Comparison of ENCODE assay signal across 8 cellular contexts in genomic region chr1:176206006-176206960, GRCh38. TPM values are rescaled to one million over a fixed set of nuclear protein-coding genes. Genes with fewer than 3 reads are reported as not detected.
DNase-seq lines count a peak whose midpoint lies in the region; ATAC-seq and TF ChIP-seq lines count a peak whose summit lies in the region.

No MANE protein-coding gene starts in this region.

- peaks cover 12% of the 10 kb centered on the region for H3K36me3 Mint-ChIP-seq in activated naive CD8-positive, alpha-beta T cell treated with anti-CD3 and anti-CD28 coated beads for 36 hours
- H3K36me3 Mint-ChIP-seq in osteocyte (ENCODE audit: unreplicated experiment) = no peaks in the 10 kb centered on the region

- no peaks in the 10 kb centered on the region for H3K27me3 Mint-ChIP-seq in activated naive CD8-positive, alpha-beta T cell treated with anti-CD3 and anti-CD28 coated beads for 36 hours
- H3K27me3 Mint-ChIP-seq in osteocyte (ENCODE audit: unreplicated experiment) = no peaks in the 10 kb centered on the region

- H3K4me3 ChIP-seq in BJ (ENCODE audit: low read depth, low read length) = peak overlapping the region; percentile 97

- H3K4me3 Mint-ChIP-seq in activated naive CD8-positive, alpha-beta T cell treated with anti-CD3 and anti-CD28 coated beads for 36 hours = peak overlapping the region; percentile 99
- peak overlapping the region; percentile 97 for H3K4me3 Mint-ChIP-seq in osteocyte (ENCODE audit: unreplicated experiment)

- no peaks in the 10 kb centered on the region for H3K9me3 Mint-ChIP-seq in activated naive CD8-positive, alpha-beta T cell treated with anti-CD3 and anti-CD28 coated beads for 36 hours
- no peaks in the 10 kb centered on the region for H3K9me3 Mint-ChIP-seq in osteocyte (ENCODE audit: unreplicated experiment)

- ATAC-seq in GM18511 (IDR thresholded peaks at IDR 0.05; ENCODE audit: unreplicated experiment) (peak; percentile 26), HG03025 (IDR thresholded peaks at IDR 0.05; ENCODE audit: low FRiP score, unreplicated experiment) (peak; percentile 21), GM18870 (IDR thresholded peaks at IDR 0.05; ENCODE audit: unreplicated experiment) (no peak)

- peak overlapping the region; percentile 96 for H3K27ac Mint-ChIP-seq in activated naive CD8-positive, alpha-beta T cell treated with anti-CD3 and anti-CD28 coated beads for 36 hours
- peak overlapping the region; percentile 84 for H3K27ac Mint-ChIP-seq in osteocyte (ENCODE audit: unreplicated experiment)

- POLR2A ChIA-PET in BJ (lab: Charles Lee) = interaction anchor here (0.6 kb wide), 2 partner anchors 132 to 226 kb away, joined by 3 to 8 read pairs; no protein-coding TSS in a partner anchor

- TF ChIP-seq CTCF in BJ (IDR thresholded peaks at IDR 0.05; ENCODE audit: insufficient read depth, low read depth, low read length) = no peak
- TF ChIP-seq CTCF in osteocyte (IDR thresholded peaks at IDR 0.05) = no peak

- intact Hi-C loops in head of caudate nucleus (cut with DNase I) = no loop called here

- peaks cover 24% of the 10 kb centered on the region for H3K4me1 Mint-ChIP-seq in activated naive CD8-positive, alpha-beta T cell treated with anti-CD3 and anti-CD28 coated beads for 36 hours
- peaks cover 36% of the 10 kb centered on the region for H3K4me1 Mint-ChIP-seq in osteocyte (ENCODE audit: unreplicated experiment)

- no peaks in the 10 kb centered on the region for H3K27me3 ChIP-seq in BJ (ENCODE audit: control insufficient read depth, insufficient read depth, low read length)

- CTCF ChIA-PET in BJ (lab: Yijun Ruan, JAX) = no interaction called here

- DNase-seq in BJ (ENCODE audit: low read depth) = no peak
- peak; percentile 21 for DNase-seq in NCI-H510A treated with DMSO at 0.1 percent for 48 hours (lab: John Stamatoyannopoulos, UW)
- DNase-seq in activated naive CD8-positive, alpha-beta T cell treated with anti-CD3 and anti-CD28 coated beads for 36 hours = peak; percentile 62
- DNase-seq in head of caudate nucleus = peak in 27 of 42 donors; percentile 3 to 52 (median 20)
- no peak for DNase-seq in osteocyte (ENCODE audit: extremely low spot score, unreplicated experiment)

- no peaks in the 10 kb centered on the region for H3K36me3 ChIP-seq in BJ (ENCODE audit: control insufficient read depth, insufficient read depth, low read length)

RNA-seq across cellular contexts. Expression of gene COP1, which starts 0.8 kb away (rescaled TPM):
- 14.8 and 31.2 TPM in 2 replicates for polyA plus RNA-seq in BJ (2011; rRNA removed)
- 29.6 and 32.8 TPM in 2 replicates for polyA minus RNA-seq in BJ (2011; rRNA and poly(A)+ RNA removed)
- total RNA-seq in activated naive CD8-positive, alpha-beta T cell treated with anti-CD3 and anti-CD28 coated beads for 36 hours = 10 to 100 TPM; 37.0 to 40.9 TPM
- 35.8 and 39.1 TPM in 2 replicates for total RNA-seq in osteocyte

Comparison
In these comparisons a context has a peak if more than half of its experiments do, and no peak if none do; other contexts are left out.
1. DNase-seq: peak in NCI-H510A treated with DMSO at 0.1 percent for 48 hours (single experiment), activated naive CD8-positive, alpha-beta T cell treated with anti-CD3 and anti-CD28 coated beads for 36 hours (single experiment) and head of caudate nucleus (27 of 42); none in BJ (single experiment) and osteocyte (single experiment).